ENCODE assay signal across 15 cellular contexts in the genomic region with DNA sequence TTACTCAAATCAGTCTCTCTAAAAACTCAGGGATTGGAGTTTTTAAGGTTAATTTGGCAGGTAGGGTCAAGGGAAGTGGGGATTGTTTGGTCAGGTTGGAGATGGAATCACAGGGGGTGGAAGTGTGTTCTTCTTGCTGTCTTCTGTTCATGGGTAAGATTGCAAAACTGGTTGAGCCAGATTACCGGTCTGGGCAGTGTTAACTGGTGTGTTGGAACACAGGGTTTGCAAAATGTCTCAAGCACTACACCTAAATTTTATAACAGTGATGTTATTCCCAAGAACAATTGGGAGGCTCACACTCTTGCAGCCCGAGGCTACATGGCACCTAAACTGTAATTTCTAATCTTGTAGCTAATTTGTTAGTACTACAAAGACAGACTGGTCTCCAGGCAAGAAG.
DNase-seq lines count a peak whose midpoint lies in the region; ATAC-seq and TF ChIP-seq lines count a peak whose summit lies in the region.
"Had no signal": no experiment of that assay in that cellular context is flagged by ENCODE, and none has a peak within 500 bp of the region (broad histone marks: within the 10 kb centered on the region; RNA-seq: fewer than 3 reads in every experiment).

No MANE protein-coding gene starts in this region.

- peak overlapping the region; percentile 12 for H3K4me3 Mint-ChIP-seq in type B pancreatic cell
- H3K4me3 Mint-ChIP-seq: CD4-positive, alpha-beta memory T cell; H9 had no signal

- H3K36me3 Mint-ChIP-seq in type B pancreatic cell: no peaks in the 10 kb centered on the region
- H3K36me3 Mint-ChIP-seq: CD4-positive, alpha-beta memory T cell had no signal

- H3K4me1 Mint-ChIP-seq in type B pancreatic cell (ENCODE audit: unreplicated experiment): no peaks in the 10 kb centered on the region
- H3K4me1 Mint-ChIP-seq: CD4-positive, alpha-beta memory T cell; H9 had no signal

- no peaks in the 10 kb centered on the region for H3K27me3 Mint-ChIP-seq in type B pancreatic cell
- H3K27me3 Mint-ChIP-seq: CD4-positive, alpha-beta memory T cell had no signal

- H3K4me3 ChIP-seq in LNCaP clone FGC (ENCODE audit: low read depth, low read length): no peak overlapping the region
- H3K4me3 ChIP-seq: A549 had no signal

- DNase-seq in LNCaP clone FGC (ENCODE audit: low read depth) (peak; percentile 18), foreskin keratinocyte (peak; percentile 32 to 76), type B pancreatic cell (ENCODE audit: extremely low spot score, unreplicated experiment) (no peak), NCI-H2227 (lab: John Stamatoyannopoulos, UW; ENCODE audit: unreplicated experiment) (no peak)
- DNase-seq in activated CD4-positive, alpha-beta T cell treated with anti-CD3 and anti-CD28 coated beads for 48 hours: no peak
- no peak for DNase-seq in activated CD8-positive, alpha-beta memory T cell treated with anti-CD3 and anti-CD28 coated beads, Interleukin-2, amount 50 U/mL, for 4 hours
- DNase-seq: BE2C; CD4-positive, alpha-beta memory T cell; DND-41; GF-D8; GOT3; H9 had no signal

- no peak for ATAC-seq in foreskin keratinocyte
- ATAC-seq: A549 had no signal

- no peaks in the 10 kb centered on the region for H3K9me3 Mint-ChIP-seq in type B pancreatic cell

- H3K27ac ChIP-seq in VCaP (peak overlapping the region; percentile 13; the same call in 1 of the 2 replicates), foreskin keratinocyte (no peak overlapping the region)
- H3K27ac ChIP-seq: A549, C4-2B had no signal

- peak overlapping the region; percentile 61 for H3K27ac Mint-ChIP-seq in type B pancreatic cell
- H3K27ac Mint-ChIP-seq: CD4-positive, alpha-beta memory T cell had no signal

- H3K27me3 ChIP-seq in foreskin keratinocyte: no peaks in the 10 kb centered on the region
- H3K27me3 ChIP-seq: BE2C had no signal

- TF ChIP-seq CTCF in LNCaP clone FGC (IDR thresholded peaks at IDR 0.05; ENCODE audit: control insufficient read depth, extremely low read depth, insufficient read depth) (no peak), VCaP (conservative IDR thresholded peaks at IDR 0.05) (no peak), foreskin keratinocyte (conservative IDR thresholded peaks at IDR 0.05) (no peak), type B pancreatic cell (conservative IDR thresholded peaks at IDR 0.05) (no peak)

- no peaks in the 10 kb centered on the region for H3K4me1 ChIP-seq in foreskin keratinocyte
- H3K4me1 ChIP-seq: A549, BE2C had no signal

Comparison
In these comparisons a context has a peak if more than half of its experiments do, and no peak if none do; other contexts are left out.
1. DNase-seq: peak in LNCaP clone FGC (single experiment) and foreskin keratinocyte (2 of 2); none in type B pancreatic cell (single experiment), activated CD4-positive, alpha-beta T cell treated with anti-CD3 and anti-CD28 coated beads for 48 hours (single experiment), activated CD8-positive, alpha-beta memory T cell treated with anti-CD3 and anti-CD28 coated beads, Interleukin-2, amount 50 U/mL, for 4 hours (single experiment) and NCI-H2227 (single experiment).